In genomic region chr3:184662192-184662591, GRCh38 we compare ENCODE assay signal across 1 cellular context.
TF ChIP-seq lines count a peak whose summit lies in the region.

No MANE protein-coding gene starts in this region.

TF ChIP-seq in H1, 55 proteins besides CTCF, POLR2A, EP300 and RAD21 (continued from another document):
- no peak for TF ChIP-seq USF2 (IDR thresholded peaks at IDR 0.05; ENCODE audit: low read length)
- TF ChIP-seq YY1 (IDR thresholded peaks at IDR 0.05; ENCODE audit: low read depth, low read length), result no peak
- TF ChIP-seq TAF7 (optimal IDR thresholded peaks at IDR 0.05; ENCODE audit: borderline replicate concordance, low read depth, low read length), result no peak
- no peak for TF ChIP-seq ASH2L (IDR thresholded peaks at IDR 0.05; ENCODE audit: low read length)
- TF ChIP-seq TAF1 (IDR thresholded peaks at IDR 0.05; ENCODE audit: low read depth, low read length), result no peak
- TF ChIP-seq TCF12 (IDR thresholded peaks at IDR 0.05; ENCODE audit: low read depth, low read length), result no peak
- no peak for TF ChIP-seq RBBP5 (IDR thresholded peaks at IDR 0.05; ENCODE audit: borderline replicate concordance, low read depth, low read length)
- TF ChIP-seq EGR1 (IDR thresholded peaks at IDR 0.05; ENCODE audit: borderline replicate concordance, low read depth, low read length), result no peak
- no peak for TF ChIP-seq NRF1 (IDR thresholded peaks at IDR 0.05; ENCODE audit: low read depth, low read length)
- TF ChIP-seq SIN3A (conservative IDR thresholded peaks at IDR 0.05 in 1 of 2, IDR thresholded peaks at IDR 0.05 in 1 of 2; ENCODE audit: low read depth in 1 of 2, low read length in 2 of 2), result no peak
- TF ChIP-seq FOSL1 (IDR thresholded peaks at IDR 0.05; ENCODE audit: insufficient read depth, low read depth, low read length), result no peak
